In the genomic region with DNA sequence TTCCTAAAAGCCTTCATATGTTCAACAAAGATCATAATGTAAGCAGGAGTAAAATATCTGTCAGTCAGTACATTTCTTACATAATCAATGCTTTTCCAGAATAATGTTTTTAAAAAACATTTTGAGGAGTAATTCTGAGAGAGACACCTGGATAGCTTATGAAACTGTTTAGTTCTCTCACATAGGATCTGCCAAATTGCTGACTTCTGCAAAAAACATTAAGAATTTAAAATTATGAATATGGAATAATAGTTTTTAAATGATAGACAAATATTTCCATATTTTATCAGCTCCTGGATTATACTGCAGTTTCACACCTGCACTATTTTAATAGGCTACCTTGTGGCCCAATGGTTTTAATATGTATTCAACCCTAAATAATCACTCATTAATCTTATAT, we compare ENCODE assay signal across 28 cellular contexts.
DNase-seq lines count a peak whose midpoint lies in the region; ATAC-seq, FAIRE-seq and TF ChIP-seq lines count a peak whose summit lies in the region.
"Had no signal": no experiment of that assay in that cellular context is flagged by ENCODE, and none has a peak within 500 bp of the region (broad histone marks: within the 10 kb centered on the region; RNA-seq: fewer than 3 reads in every experiment).

No MANE protein-coding gene starts in this region.

- no peak overlapping the region for H4K91ac ChIP-seq in IMR-90 (ENCODE audit: insufficient read depth, low read depth, low read length)

- no peak overlapping the region for H3K4ac ChIP-seq in IMR-90 (ENCODE audit: low read depth, low read length)

- H3K4me3 ChIP-seq in A549 (no peak overlapping the region), IMR-90 (ENCODE audit: insufficient read depth, low read depth, low read length) (no peak overlapping the region), PC-9 (no peak overlapping the region), K562 (no peak overlapping the region)
- H3K4me3 ChIP-seq in naive thymus-derived CD4-positive, alpha-beta T cell (ENCODE audit: low read length): no peak overlapping the region
- H3K4me3 ChIP-seq: BLaER1 treated with 17β-estradiol and CSF1 and Interleukin-3, amounts not matched to agents 10 nM and 100 nM; GM12878 had no signal

- TF ChIP-seq CTCF in A549 (IDR thresholded peaks at IDR 0.05) (no peak), IMR-90 (conservative IDR thresholded peaks at IDR 0.05; ENCODE audit: low read depth, low read length) (no peak), PC-9 (conservative IDR thresholded peaks at IDR 0.05) (no peak), K562 (IDR thresholded peaks at IDR 0.05 in 2 of 3, conservative IDR thresholded peaks at IDR 0.05 in 1 of 3; ENCODE audit: insufficient read depth in 2 of 3, low read depth in 1 of 3, low read length in 3 of 3) (no peak)

- POLR2A ChIA-PET in A549 (lab: Yijun Ruan, JAX): no interaction called here
- POLR2A ChIA-PET in IMR-90 (lab: Charles Lee; ENCODE audit: unreplicated experiment): no interaction called here
- POLR2A ChIA-PET in PC-9 (lab: Charles Lee; ENCODE audit: unreplicated experiment): no interaction called here
- POLR2A ChIA-PET in K562 (lab: Yijun Ruan, JAX): interaction anchor here (0.8 to 1.7 kb wide), 3 partner anchors 8 to 31 kb away, joined by 3 to 7 read pairs (median 3); no protein-coding TSS in a partner anchor
- POLR2A ChIA-PET in naive thymus-derived CD4-positive, alpha-beta T cell (lab: Charles Lee): interaction anchor here (0.7 to 1.4 kb wide), 2 partner anchors 9 to 124 kb away, joined by 3 read pairs; no protein-coding TSS in a partner anchor

- H3K23ac ChIP-seq in IMR-90 (ENCODE audit: low read depth, low read length): no peak overlapping the region

- H3K79me2 ChIP-seq in PC-9 (ENCODE audit: low read depth) (no peaks in the 10 kb centered on the region), K562 (ENCODE audit: control insufficient read depth, insufficient read depth, low read length) (no peaks in the 10 kb centered on the region)

- H3K9me1 ChIP-seq in IMR-90 (ENCODE audit: insufficient read depth, low read length): no peaks in the 10 kb centered on the region
- H3K9me1 ChIP-seq in K562 (ENCODE audit: control insufficient read depth, insufficient read depth, low read length): no peaks in the 10 kb centered on the region

- dilution Hi-C loops in IMR-90 (cut with HindIII; ENCODE audit: low sequenced_read_pairs, unreplicated experiment): no loop called here

- H2AFZ ChIP-seq in IMR-90 (replicated peaks; ENCODE audit: low read length, poor library complexity) (no peak overlapping the region), PC-9 (no peak overlapping the region), K562 (ENCODE audit: low read depth, low read length) (no peak overlapping the region)

- intact Hi-C loops in IMR-90 (cut with micrococcal nuclease) (no loop called here), PC-9 (cut with micrococcal nuclease; ENCODE audit: unreplicated experiment) (loop anchor here (10.0 kb wide), 1 partner anchor 63 kb away; no protein-coding TSS in a partner anchor), K562 (cut with micrococcal nuclease) (no loop called here)
- intact Hi-C loops in naive thymus-derived CD4-positive, alpha-beta T cell (cut with micrococcal nuclease): no loop called here

- H2BK15ac ChIP-seq in IMR-90 (ENCODE audit: low read depth, low read length): no peak overlapping the region

- no peak for TF ChIP-seq POLR2A in A549 (IDR thresholded peaks at IDR 0.05; ENCODE audit: low read length)
- no peak for TF ChIP-seq POLR2A in IMR-90 (IDR thresholded peaks at IDR 0.05; ENCODE audit: low read depth, low read length)
- TF ChIP-seq POLR2A in K562 (conservative IDR thresholded peaks at IDR 0.05): no peak

- no peak overlapping the region for H2BK20ac ChIP-seq in IMR-90 (ENCODE audit: low read depth, low read length)

- FAIRE-seq in A549 (lab: Jason Lieb, UNC) (no peak), K562 (lab: Jason Lieb, UNC) (no peak)
- FAIRE-seq: A204.1, GM12878, GM12892, GM18507 had no signal

- H3K36me3 ChIP-seq in IMR-90 (ENCODE audit: control insufficient read depth, insufficient read depth, low read length) (no peaks in the 10 kb centered on the region), PC-9 (ENCODE audit: low read depth) (0 out of 2 replicates have a peak, but pooled peaks cover 7% of the 10 kb centered on the region), K562 (ENCODE audit: control insufficient read depth, insufficient read depth, low read length) (no peaks in the 10 kb centered on the region; the same call in 2 of the 3 replicates)
- no peaks in the 10 kb centered on the region for H3K36me3 ChIP-seq in naive thymus-derived CD4-positive, alpha-beta T cell (ENCODE audit: control insufficient read depth in 2 of 3, insufficient read depth in 3 of 3, low read length in 3 of 3)
- H3K36me3 ChIP-seq: BLaER1 treated with 17β-estradiol and CSF1 and Interleukin-3, amounts not matched to agents 10 nM and 100 nM had no signal

- TF ChIP-seq RAD21 in A549 (conservative IDR thresholded peaks at IDR 0.05 in 1 of 2, IDR thresholded peaks at IDR 0.05 in 1 of 2): no peak
- no peak for TF ChIP-seq RAD21 in IMR-90 (IDR thresholded peaks at IDR 0.05; ENCODE audit: low read length)
- TF ChIP-seq RAD21 in K562 (CRISPR knock-in tag; conservative IDR thresholded peaks at IDR 0.05 in 1 of 2, IDR thresholded peaks at IDR 0.05 in 1 of 2): no peak

- no peaks in the 10 kb centered on the region for H4K20me1 ChIP-seq in IMR-90 (ENCODE audit: insufficient read depth, low read length)
- no peaks in the 10 kb centered on the region for H4K20me1 ChIP-seq in PC-9 (ENCODE audit: insufficient read depth)
- no peaks in the 10 kb centered on the region for H4K20me1 ChIP-seq in K562 (replicated peaks; ENCODE audit: control insufficient read depth, insufficient read depth, low read length)
- H4K20me1 ChIP-seq: BLaER1 treated with 17β-estradiol and CSF1 and Interleukin-3, amounts not matched to agents 10 nM and 100 nM had no signal

- ATAC-seq in A549 (no peak), IMR-90 (ENCODE audit: low read depth) (no peak), K562 (no peak), GM19455 (IDR thresholded peaks at IDR 0.05; ENCODE audit: unreplicated experiment) (no peak)
- ATAC-seq in naive thymus-derived CD4-positive, alpha-beta T cell: no peak
- ATAC-seq: CD8-positive, alpha-beta T cell; GM12878 had no signal

- H3K14ac ChIP-seq in IMR-90 (replicated peaks; ENCODE audit: low read depth, low read length): no peak overlapping the region

- H3K27ac ChIP-seq in A549: no peak overlapping the region
- H3K27ac ChIP-seq in IMR-90 (ENCODE audit: insufficient read depth, low read length): no peak overlapping the region
- peak overlapping the region; percentile 97; the same call in 1 of the 2 replicates for H3K27ac ChIP-seq in PC-9
- H3K27ac ChIP-seq in K562 (ENCODE audit: extremely low read depth, low read depth, low read length): no peak overlapping the region
- no peak overlapping the region for H3K27ac ChIP-seq in naive thymus-derived CD4-positive, alpha-beta T cell (ENCODE audit: low read depth, low read length)
- H3K27ac ChIP-seq: BLaER1 treated with 17β-estradiol and CSF1 and Interleukin-3, amounts not matched to agents 10 nM and 100 nM; C4-2B had no signal

- H3K4me1 ChIP-seq in A549: peaks cover 11% of the 10 kb centered on the region; the same call in 2 of the 3 replicates
- H3K4me1 ChIP-seq in IMR-90 (ENCODE audit: control insufficient read depth, insufficient read depth, low read length): no peaks in the 10 kb centered on the region; the same call in 1 of the 2 replicates
- H3K4me1 ChIP-seq in PC-9 (replicated peaks; ENCODE audit: insufficient read depth): peaks cover 37% of the 10 kb centered on the region
- peaks cover 0 to 8% of the 10 kb centered on the region in 2 experiments; a peak in 4 of 5 replicates for H3K4me1 ChIP-seq in K562 (replicated peaks in 1 of 2; ENCODE audit: control insufficient read depth in 2 of 2, insufficient read depth in 2 of 2, low read length in 2 of 2)
- H3K4me1 ChIP-seq in naive thymus-derived CD4-positive, alpha-beta T cell (ENCODE audit: control insufficient read depth in 2 of 2, insufficient read depth in 2 of 2, low read length in 2 of 2): no peaks in the 10 kb centered on the region

- H2BK120ac ChIP-seq in IMR-90 (ENCODE audit: low read depth, low read length): no peak overlapping the region

- CTCF ChIA-PET in A549 (lab: Yijun Ruan, JAX): no interaction called here
- CTCF ChIA-PET in IMR-90 (lab: Yijun Ruan, JAX): no interaction called here
- CTCF ChIA-PET in PC-9 (lab: Charles Lee): no interaction called here
- CTCF ChIA-PET in K562 (lab: Yijun Ruan, JAX; ENCODE audit: low intra/inter-chr PET ratio): no interaction called here
- CTCF ChIA-PET in naive thymus-derived CD4-positive, alpha-beta T cell (lab: Charles Lee): interaction anchor here (0.6 to 0.7 kb wide), 2 partner anchors 37 to 181 kb away, joined by 3 read pairs; no protein-coding TSS in a partner anchor

- no peak overlapping the region for H4K5ac ChIP-seq in IMR-90 (ENCODE audit: low read depth, low read length)

- H3K9ac ChIP-seq in IMR-90 (ENCODE audit: low read depth, low read length) (no peak overlapping the region), K562 (ENCODE audit: insufficient read depth in 1 of 2, low read depth in 2 of 2, low read length in 2 of 2) (no peak overlapping the region)
- H3K9ac ChIP-seq: BLaER1 treated with 17β-estradiol and CSF1 and Interleukin-3, amounts not matched to agents 10 nM and 100 nM had no signal

- in situ Hi-C loops in IMR-90 (cut with MboI; ENCODE audit: low sequenced_read_pairs) (no loop called here), K562 (cut with MboI) (no loop called here)

- H3K9me2 ChIP-seq in PC-9 (ENCODE audit: insufficient read depth): no peaks in the 10 kb centered on the region

- no peak overlapping the region for H3K56ac ChIP-seq in IMR-90 (ENCODE audit: extremely low read depth, insufficient read depth, low read length)

- H3K79me1 ChIP-seq in IMR-90 (ENCODE audit: low read depth in 1 of 2, low read length in 2 of 2): no peaks in the 10 kb centered on the region

- H3K9me3 Mint-ChIP-seq in naive thymus-derived CD4-positive, alpha-beta T cell: peaks cover 0 to 11% (median 0%) of the 10 kb centered on the region in 11 donors
- H3K9me3 Mint-ChIP-seq: CD4-positive, alpha-beta T cell; CD8-positive, alpha-beta T cell had no signal

- peaks cover 32% of the 10 kb centered on the region for H3F3A ChIP-seq in PC-9 (ENCODE audit: insufficient read depth, low read depth)

- peaks cover 0 to 3% (median 0%) of the 10 kb centered on the region in 7 donors for H3K4me1 Mint-ChIP-seq in naive thymus-derived CD4-positive, alpha-beta T cell

- no peak for TF ChIP-seq EP300 in A549 (IDR thresholded peaks at IDR 0.05)
- no peak for TF ChIP-seq EP300 in K562 (IDR thresholded peaks at IDR 0.05; ENCODE audit: low read length)

- no peak overlapping the region for H2AK9ac ChIP-seq in IMR-90 (replicated peaks; ENCODE audit: low read depth, low read length, poor library complexity)

- no peak overlapping the region for H3K18ac ChIP-seq in IMR-90 (ENCODE audit: low read depth, low read length)

- H3K4me3 Mint-ChIP-seq in naive thymus-derived CD4-positive, alpha-beta T cell: no peak overlapping the region
- H3K4me3 Mint-ChIP-seq: B cell; CD4-positive, alpha-beta T cell; CD8-positive, alpha-beta T cell had no signal

- H2BK5ac ChIP-seq in IMR-90 (ENCODE audit: low read depth, low read length, poor library complexity, severe bottlenecking): no peak overlapping the region

- no peak overlapping the region for H2AK5ac ChIP-seq in IMR-90 (ENCODE audit: low read depth, low read length)

- no peak overlapping the region for H4K8ac ChIP-seq in IMR-90 (ENCODE audit: low read depth in 2 of 2, low read length in 2 of 2)

- no peak for DNase-seq in A549 (ENCODE audit: low read depth in 1 of 2, low spot score in 1 of 2)
- DNase-seq in IMR-90: no peak
- no peak for DNase-seq in PC-9
- DNase-seq in K562 (ENCODE audit: extremely low read depth in 1 of 4, low spot score in 3 of 4): no peak
- no peak for DNase-seq in NCI-H2171 treated with DMSO at 0.1 percent for 48 hours (lab: John Stamatoyannopoulos, UW)
- DNase-seq in activated naive CD4-positive, alpha-beta T cell (lab: John Stamatoyannopoulos, UW): no peak
- DNase-seq in naive thymus-derived CD4-positive, alpha-beta T cell: no peak
- DNase-seq: 8988T; AML-193; Caco-2; Calu3; CD4-positive, alpha-beta T cell; CD8-positive, alpha-beta T cell; DMS 273 treated with DMSO at 0.1 percent for 48 hours; DMS153; DMS53; DMS79; DND-41; EL; GDM1 had no signal

- H3K4me2 ChIP-seq in A549: no peak overlapping the region
- no peak overlapping the region for H3K4me2 ChIP-seq in IMR-90 (ENCODE audit: low read depth, low read length)
- no peak overlapping the region for H3K4me2 ChIP-seq in PC-9
- no peak overlapping the region for H3K4me2 ChIP-seq in K562 (ENCODE audit: insufficient read depth, low read length)
- H3K4me2 ChIP-seq: BLaER1 treated with 17β-estradiol and CSF1 and Interleukin-3, amounts not matched to agents 10 nM and 100 nM had no signal

- BruUV-seq in IMR-90 (replicated peaks; lab: Mats Ljungman, UMichigan) (no TSS peak), PC-9 (replicated peaks; lab: Mats Ljungman, UMichigan) (no TSS peak), K562 (replicated peaks; lab: Mats Ljungman, UMichigan) (no TSS peak)

- H3K36me3 Mint-ChIP-seq in naive thymus-derived CD4-positive, alpha-beta T cell: peaks cover 0 to 3% (median 0%) of the 10 kb centered on the region in 5 donors
- H3K36me3 Mint-ChIP-seq: CD8-positive, alpha-beta T cell had no signal

- H3K27ac Mint-ChIP-seq in naive thymus-derived CD4-positive, alpha-beta T cell: no peak overlapping the region
- H3K27ac Mint-ChIP-seq: B cell; CD4-positive, alpha-beta T cell; CD8-positive, alpha-beta T cell had no signal

- H3K27me3 ChIP-seq in IMR-90 (ENCODE audit: control insufficient read depth, insufficient read depth, low read length) (no peaks in the 10 kb centered on the region), PC-9 (ENCODE audit: insufficient read depth, low read depth) (no peaks in the 10 kb centered on the region), K562 (ENCODE audit: control insufficient read depth in 2 of 2, insufficient read depth in 2 of 2, low read length in 2 of 2) (no peaks in the 10 kb centered on the region)
- no peaks in the 10 kb centered on the region for H3K27me3 ChIP-seq in naive thymus-derived CD4-positive, alpha-beta T cell (ENCODE audit: control insufficient read depth in 2 of 2, insufficient read depth in 2 of 2, low read length in 2 of 2)
- H3K27me3 ChIP-seq: BLaER1 treated with 17β-estradiol and CSF1 and Interleukin-3, amounts not matched to agents 10 nM and 100 nM had no signal

- peaks cover 0 to 8% (median 3%) of the 10 kb centered on the region in 5 donors for H3K27me3 Mint-ChIP-seq in naive thymus-derived CD4-positive, alpha-beta T cell
- H3K27me3 Mint-ChIP-seq: B cell; CD4-positive, alpha-beta T cell had no signal

- H3K9me3 ChIP-seq in A549 (no peaks in the 10 kb centered on the region), IMR-90 (ENCODE audit: control insufficient read depth, insufficient read depth, low read length) (no peaks in the 10 kb centered on the region), PC-9 (ENCODE audit: insufficient read depth, low read depth) (0 out of 2 replicates have a peak, but pooled peaks cover under 1% of the 10 kb centered on the region), K562 (replicated peaks; ENCODE audit: control insufficient read depth, insufficient read depth, low read depth, low read length) (no peaks in the 10 kb centered on the region)
- H3K9me3 ChIP-seq in naive thymus-derived CD4-positive, alpha-beta T cell (ENCODE audit: control insufficient read depth in 2 of 3, low read length in 3 of 3): no peaks in the 10 kb centered on the region
- H3K9me3 ChIP-seq: Caco-2 had no signal

Comparison
In these comparisons a context has a peak if more than half of its experiments do, and no peak if none do; other contexts are left out.
1. POLR2A ChIA-PET loops: an anchor here in K562 (0.8 to 1.7 kb wide) and naive thymus-derived CD4-positive, alpha-beta T cell (0.7 to 1.4 kb wide); none called in A549, IMR-90 and PC-9.
2. Of the 35 proteins assayed by ChIP-seq in both K562 and A549: peak only in K562: none; only in A549: none; in both: MAFK; in neither: 34.